19 cellular contexts compared by ENCODE assay signal in genomic region chr16:77679901-77680300, GRCh38. TPM values are rescaled to one million over a fixed set of nuclear protein-coding genes. Genes with fewer than 3 reads are reported as not detected.
DNase-seq lines count a peak whose midpoint lies in the region; ATAC-seq, FAIRE-seq and TF ChIP-seq lines count a peak whose summit lies in the region.
"Had no signal": no experiment of that assay in that cellular context is flagged by ENCODE, and none has a peak within 500 bp of the region (broad histone marks: within the 10 kb centered on the region; RNA-seq: fewer than 3 reads in every experiment).

No MANE protein-coding gene starts in this region.

- H3K9ac ChIP-seq in HCT116 (ENCODE audit: low read length) (no peak overlapping the region), GM12878 (ENCODE audit: control insufficient read depth, insufficient read depth, low read length) (no peak overlapping the region)

- POLR2A ChIA-PET in HCT116 (lab: Charles Lee) (no interaction called here), GM12878 (lab: Charles Lee) (no interaction called here)
- POLR2A ChIA-PET in CD8-positive, alpha-beta T cell (lab: Charles Lee) = no interaction called here

- no peak for TF ChIP-seq POLR2A in HCT116 (IDR thresholded peaks at IDR 0.05; ENCODE audit: borderline replicate concordance, extremely low read depth, insufficient read depth, insufficient read length)
- TF ChIP-seq POLR2A in NB4 (IDR thresholded peaks at IDR 0.05; ENCODE audit: extremely low read depth, insufficient read length) = no peak
- no peak for TF ChIP-seq POLR2A in GM12878 (IDR thresholded peaks at IDR 0.05; ENCODE audit: low read depth, low read length)

- H3K27ac ChIP-seq in HCT116 (ENCODE audit: low read depth, low read length) (no peak overlapping the region), GM12878 (ENCODE audit: control insufficient read depth, insufficient read depth) (no peak overlapping the region)
- no peak overlapping the region for H3K27ac ChIP-seq in CD8-positive, alpha-beta T cell (ENCODE audit: low read depth, low read length)
- H3K27ac ChIP-seq: A549, tibial nerve had no signal

- RAD21 ChIA-PET in HCT116 (lab: Charles Lee; ENCODE audit: low non-redundant PET in 1 of 2, low total read pairs in 2 of 2, uncharacterized antibody in 2 of 2, unreplicated experiment in 2 of 2) = no interaction called here
- RAD21 ChIA-PET in GM12878 (lab: Charles Lee; ENCODE audit: unreplicated experiment) = no interaction called here

- no peaks in the 10 kb centered on the region for H3K36me3 ChIP-seq in HCT116 (ENCODE audit: control insufficient read depth in 1 of 2, insufficient read depth in 2 of 2, low read length in 2 of 2)
- H3K36me3 ChIP-seq in GM12878 (ENCODE audit: control insufficient read depth in 2 of 2, insufficient read depth in 2 of 2, low read length in 1 of 2) = no peaks in the 10 kb centered on the region
- no peaks in the 10 kb centered on the region for H3K36me3 ChIP-seq in CD8-positive, alpha-beta T cell (ENCODE audit: insufficient read depth, low read length)
- H3K36me3 ChIP-seq: tibial nerve had no signal

- H3K4me3 Mint-ChIP-seq in CD8-positive, alpha-beta T cell = no peak overlapping the region
- H3K4me3 Mint-ChIP-seq: activated CD4-positive, alpha-beta memory T cell treated with anti-CD3 and anti-CD28 coated beads, Interleukin-2, amount 10 ng/mL, durations not matched to agents 7 days and 5 days; activated naive CD8-positive, alpha-beta T cell treated with anti-CD3 and anti-CD28 coated beads, Interleukin-2, amount 50 U/mL, for 24 hours; naive thymus-derived CD4-positive, alpha-beta T cell had no signal

- BruUV-seq in HCT116 (replicated peaks; lab: Mats Ljungman, UMichigan) = no TSS peak
- BruUV-seq in GM12878 (replicated peaks; lab: Mats Ljungman, UMichigan) = no TSS peak

- no peak overlapping the region for H3K27ac Mint-ChIP-seq in CD8-positive, alpha-beta T cell
- H3K27ac Mint-ChIP-seq: activated CD4-positive, alpha-beta memory T cell treated with anti-CD3 and anti-CD28 coated beads, Interleukin-2, amount 10 ng/mL, durations not matched to agents 7 days and 5 days; activated naive CD8-positive, alpha-beta T cell treated with anti-CD3 and anti-CD28 coated beads, Interleukin-2, amount 50 U/mL, for 24 hours; naive thymus-derived CD4-positive, alpha-beta T cell had no signal

- peak; percentile 10 for DNase-seq in AG10803 (ENCODE audit: low read depth)
- DNase-seq in HCT116 (ENCODE audit: low read depth, low spot score) = peak; percentile 8
- DNase-seq in NB4 (ENCODE audit: low read depth) = peak; percentile 100
- no peak for DNase-seq in GM12878 (ENCODE audit: low read depth, low spot score)
- no peak for DNase-seq in G401 (ENCODE audit: low spot score)
- no peak for DNase-seq in CD8-positive, alpha-beta T cell
- DNase-seq in 8988T = no peak
- DNase-seq: activated CD4-positive, alpha-beta memory T cell treated with anti-CD3 and anti-CD28 coated beads, Interleukin-2, amount 10 ng/mL, durations not matched to agents 7 days and 5 days; activated naive CD8-positive, alpha-beta T cell treated with anti-CD3 and anti-CD28 coated beads, Interleukin-2, amount 50 U/mL, for 24 hours; Caco-2; effector CD4-positive, alpha-beta T cell; IMR-90; naive thymus-derived CD4-positive, alpha-beta T cell; NCI-H1436 treated with DMSO at 0.1 percent for 48 hours; posterior cingulate gyrus; small intestine had no signal

- H3K4me1 ChIP-seq in HCT116 (ENCODE audit: control insufficient read depth in 1 of 2, insufficient read depth in 2 of 2, low read length in 2 of 2) = no peaks in the 10 kb centered on the region
- H3K4me1 ChIP-seq in GM12878 (ENCODE audit: control insufficient read depth, insufficient read depth, low read length) = no peaks in the 10 kb centered on the region
- H3K4me1 ChIP-seq in CD8-positive, alpha-beta T cell (ENCODE audit: insufficient read depth, low read length) = no peaks in the 10 kb centered on the region
- H3K4me1 ChIP-seq: A549 had no signal

- H3K4me3 ChIP-seq in AG10803 (ENCODE audit: low read length) (no peak overlapping the region), HCT116 (replicated peaks in 1 of 2; ENCODE audit: low read depth in 1 of 2, low read length in 2 of 2) (no peak overlapping the region), NB4 (ENCODE audit: low read depth, low read length) (peak overlapping the region; percentile 55), GM12878 (no peak overlapping the region)
- no peak overlapping the region for H3K4me3 ChIP-seq in CD8-positive, alpha-beta T cell (ENCODE audit: low read depth, low read length)
- H3K4me3 ChIP-seq: A549, tibial nerve had no signal

- TF ChIP-seq RAD21 in HCT116 (IDR thresholded peaks at IDR 0.05; ENCODE audit: low read depth) (no peak), GM12878 (IDR thresholded peaks at IDR 0.05; ENCODE audit: insufficient read depth, low read depth, low read length) (no peak)

- intact Hi-C loops in HCT116 (cut with micrococcal nuclease) = loop anchor here (5.0 kb wide), 1 partner anchor 443 kb away; no protein-coding TSS in a partner anchor
- intact Hi-C loops in GM12878 (cut with micrococcal nuclease; ENCODE audit: unreplicated experiment) = loop anchor here (5.0 to 10.0 kb wide), 3 partner anchors 102 to 555 kb away; no protein-coding TSS in a partner anchor
- intact Hi-C loops in CD8-positive, alpha-beta T cell (cut with DNase I, micrococcal nuclease) = loop anchor here (5.0 to 10.0 kb wide), 3 partner anchors 102 to 557 kb away; no protein-coding TSS in a partner anchor

- FAIRE-seq in GM12878 (lab: Jason Lieb, UNC) = no peak
- FAIRE-seq: A549, small intestine had no signal

- SMC1A ChIA-PET in GM12878 (lab: Charles Lee; ENCODE audit: uncharacterized antibody, unreplicated experiment) = no interaction called here

- no peaks in the 10 kb centered on the region for H3K9me2 ChIP-seq in HCT116 (ENCODE audit: insufficient read depth)

- H2AFZ ChIP-seq in HCT116 (ENCODE audit: low read depth, low read length, poor library complexity, severe bottlenecking) (no peak overlapping the region), GM12878 (ENCODE audit: control insufficient read depth, low read depth, low read length) (no peak overlapping the region)

- peaks cover 3% of the 10 kb centered on the region for H3K27me3 Mint-ChIP-seq in CD8-positive, alpha-beta T cell (ENCODE audit: low read depth)

- WGBS in GM12878 (ENCODE audit: insufficient coverage, insufficient replicate concordance, low lambda C conversion rate, missing lambda C conversion rate) = 2% methylated on average over 3 of the region's 3 CpGs

- no peaks in the 10 kb centered on the region for H3K9me3 Mint-ChIP-seq in CD8-positive, alpha-beta T cell
- H3K9me3 Mint-ChIP-seq: activated CD4-positive, alpha-beta memory T cell treated with anti-CD3 and anti-CD28 coated beads, Interleukin-2, amount 10 ng/mL, durations not matched to agents 7 days and 5 days; activated naive CD8-positive, alpha-beta T cell treated with anti-CD3 and anti-CD28 coated beads, Interleukin-2, amount 50 U/mL, for 24 hours; naive thymus-derived CD4-positive, alpha-beta T cell had no signal

- TF ChIP-seq CTCF in AG10803 (conservative IDR thresholded peaks at IDR 0.05; ENCODE audit: low read length) = no peak
- TF ChIP-seq CTCF in HCT116 (IDR thresholded peaks at IDR 0.05 in 2 of 3, conservative IDR thresholded peaks at IDR 0.05 in 1 of 3; ENCODE audit: borderline replicate concordance in 1 of 3, insufficient read depth in 1 of 3, low read depth in 2 of 3, low read length in 2 of 3) = no peak
- no peak for TF ChIP-seq CTCF in NB4 (IDR thresholded peaks at IDR 0.05; ENCODE audit: low read depth, low read length)
- no peak for TF ChIP-seq CTCF in GM12878 (IDR thresholded peaks at IDR 0.05 in 2 of 3, conservative IDR thresholded peaks at IDR 0.05 in 1 of 3; ENCODE audit: control insufficient read depth in 2 of 3, extremely low read depth in 1 of 3, insufficient read depth in 1 of 3, low read depth in 3 of 3, low read length in 3 of 3)
- TF ChIP-seq CTCF in CD8-positive, alpha-beta T cell (IDR thresholded peaks at IDR 0.05) = no peak

- H3K9me3 ChIP-seq in HCT116 (ENCODE audit: control insufficient read depth in 1 of 2, insufficient read depth in 1 of 2, low read depth in 1 of 2, low read length in 2 of 2) = no peaks in the 10 kb centered on the region
- no peaks in the 10 kb centered on the region for H3K9me3 ChIP-seq in GM12878 (replicated peaks; ENCODE audit: control insufficient read depth, insufficient read depth, low read length)
- H3K9me3 ChIP-seq in CD8-positive, alpha-beta T cell (ENCODE audit: low read length) = no peaks in the 10 kb centered on the region
- H3K9me3 ChIP-seq: A549, Caco-2, tibial nerve had no signal

- in situ Hi-C loops in GM12878 (cut with MboI) = loop anchor here (5.0 kb wide), 2 partner anchors 292 to 322 kb away; no protein-coding TSS in a partner anchor
- in situ Hi-C loops in G401 (cut with HindIII; ENCODE audit: low sequenced_read_pairs) = no loop called here

- no peak overlapping the region for H3K4me2 ChIP-seq in HCT116 (ENCODE audit: low read length)
- H3K4me2 ChIP-seq in GM12878 (ENCODE audit: control insufficient read depth, insufficient read depth) = no peak overlapping the region
- H3K4me2 ChIP-seq: A549 had no signal

- CTCF ChIA-PET in HCT116 (lab: Charles Lee) (no interaction called here), GM12878 (lab: Yijun Ruan, JAX) (interaction anchor here (2.4 kb wide), 1 partner anchor 323 kb away, joined by 9 read pairs; no protein-coding TSS in a partner anchor)
- CTCF ChIA-PET in CD8-positive, alpha-beta T cell (lab: Charles Lee) = interaction anchor here (1.0 to 1.7 kb wide), 2 partner anchors 9 to 10 kb away, joined by 3 to 5 read pairs; no protein-coding TSS in a partner anchor

- H4K20me1 ChIP-seq in HCT116 (ENCODE audit: insufficient read depth) = no peaks in the 10 kb centered on the region
- no peaks in the 10 kb centered on the region for H4K20me1 ChIP-seq in GM12878 (ENCODE audit: control insufficient read depth, insufficient read depth)

- ATAC-seq in HCT116 (no peak), GM12878 (no peak), HG03565 (IDR thresholded peaks at IDR 0.05; ENCODE audit: unreplicated experiment) (no peak)
- ATAC-seq in CD8-positive, alpha-beta T cell = no peak
- ATAC-seq: A549; activated naive CD8-positive, alpha-beta T cell treated with anti-CD3 and anti-CD28 coated beads, Interleukin-2, amount 50 U/mL, for 24 hours; naive thymus-derived CD4-positive, alpha-beta T cell had no signal

- no peaks in the 10 kb centered on the region for H3K79me2 ChIP-seq in HCT116 (ENCODE audit: insufficient read depth, low read length)
- no peaks in the 10 kb centered on the region for H3K79me2 ChIP-seq in GM12878 (ENCODE audit: control insufficient read depth, insufficient read depth, low read length)

- TF ChIP-seq EP300 in GM12878 (IDR thresholded peaks at IDR 0.05; ENCODE audit: borderline replicate concordance in 1 of 2, control insufficient read depth in 1 of 2, low read depth in 2 of 2, low read length in 2 of 2) = no peak

- H3K27me3 ChIP-seq in HCT116 (ENCODE audit: insufficient read depth, low read length) (peaks cover 30% of the 10 kb centered on the region), GM12878 (replicated peaks in 1 of 2; ENCODE audit: control insufficient read depth in 2 of 2, insufficient read depth in 2 of 2, low read length in 1 of 2) (peaks cover 0 to 3% of the 10 kb centered on the region in 2 experiments; a peak in 1 of 4 replicates)
- H3K27me3 ChIP-seq in CD8-positive, alpha-beta T cell (ENCODE audit: insufficient read depth, low read length) = no peaks in the 10 kb centered on the region
- H3K27me3 ChIP-seq: tibial nerve had no signal

- H3K4me1 Mint-ChIP-seq in CD8-positive, alpha-beta T cell (ENCODE audit: low read depth) = no peaks in the 10 kb centered on the region
- H3K4me1 Mint-ChIP-seq: activated CD4-positive, alpha-beta memory T cell treated with anti-CD3 and anti-CD28 coated beads, Interleukin-2, amount 10 ng/mL, durations not matched to agents 7 days and 5 days; activated naive CD8-positive, alpha-beta T cell treated with anti-CD3 and anti-CD28 coated beads, Interleukin-2, amount 50 U/mL, for 24 hours; naive thymus-derived CD4-positive, alpha-beta T cell had no signal

- H3K36me3 Mint-ChIP-seq in CD8-positive, alpha-beta T cell = no peaks in the 10 kb centered on the region
- H3K36me3 Mint-ChIP-seq: naive thymus-derived CD4-positive, alpha-beta T cell had no signal

RNA-seq across cellular contexts. Expression of gene NUDT7, which starts 42.4 kb away (rescaled TPM):
- total RNA-seq in HCT116 (2021; ENCODE audit: unreplicated experiment) = 5.2 TPM
- 5.4 and 6.3 TPM in 2 replicates for polyA plus RNA-seq in HCT116 (2012)
- total RNA-seq in GM12878 (2013; cell fraction: nucleolus; rRNA removed) = 0.77 and 0.91 TPM in 2 replicates
- total RNA-seq in GM12878 (2014; rRNA removed) = 2.6 and 3.2 TPM in 2 replicates
- 5.1 TPM in 2 replicates for total RNA-seq in GM12878 (2014; rRNA removed; fragmentation: Illumina TruSeq; extraction: Trizol)
- 2.1 and 4.0 TPM in 2 replicates for total RNA-seq in GM12878 (2021)
- polyA plus RNA-seq in GM12878 (2011; ENCODE audit: low read depth) = 9.4 TPM
- polyA plus RNA-seq in GM12878 (2011; rRNA removed) = 2.4 and 2.8 TPM in 2 replicates
- 1.6 and 2.3 TPM in 2 replicates for polyA plus RNA-seq in GM12878 (2011; cell fraction: cytosol; rRNA removed)
- polyA plus RNA-seq in GM12878 (2011; cell fraction: nucleus; rRNA removed) = 1.3 TPM in 2 replicates
- polyA plus RNA-seq in GM12878 (2012) = 4.6 and 6.0 TPM in 2 replicates
- polyA plus RNA-seq in GM12878 (2014; fragmentation: Illumina TruSeq; extraction: Trizol) = 5.3 and 10.3 TPM in 2 replicates
- 10 to 100 TPM in 1 of 2 experiments, 1 to 10 TPM in 1; 9.7 to 14.3 TPM for polyA plus RNA-seq in GM12878 (2014; fragmentation: Nextera tagmentation; extraction: Ambion mirVana)
- polyA plus RNA-seq in GM12878 (2014; rRNA removed) = 5.1 and 5.5 TPM in 2 replicates
- 1 to 10 TPM; 3.6 to 6.4 TPM for polyA plus RNA-seq in GM12878 (2016; fragmentation: Nextera tagmentation; extraction: Ambion mirVana)
- polyA minus RNA-seq in GM12878 (2011; rRNA and poly(A)+ RNA removed) = 0.66 and 1.4 TPM in 2 replicates
- not detected in 2 replicates for polyA minus RNA-seq in GM12878 (2011; cell fraction: cytosol; rRNA and poly(A)+ RNA removed)
- 0.60 TPM in 1 of 2 replicates, not detected in the other for polyA minus RNA-seq in GM12878 (2011; cell fraction: nucleus; rRNA and poly(A)+ RNA removed)
- total RNA-seq in G401 (2014; rRNA removed; shearing (Covaris generic)) = 6.0 and 12.4 TPM in 2 replicates
- 1 to 10 TPM in 1 of 2 experiments, under 1 TPM in 1; 0.42 to 1.0 TPM for total RNA-seq in CD8-positive, alpha-beta T cell

Comparison
In these comparisons a context has a peak if more than half of its experiments do, and no peak if none do; other contexts are left out.
1. DNase-seq: peak in AG10803 (single experiment), HCT116 (single experiment) and NB4 (single experiment); none in GM12878 (single experiment), G401 (single experiment), CD8-positive, alpha-beta T cell (0 of 7) and 8988T (single experiment).